ENCODE assay signal across 18 cellular contexts in genomic region chr14:91326514-91326832, GRCh38.
DNase-seq lines count a peak whose midpoint lies in the region; ATAC-seq and TF ChIP-seq lines count a peak whose summit lies in the region.
"Had no signal": no experiment of that assay in that cellular context is flagged by ENCODE, and none has a peak within 500 bp of the region (broad histone marks: within the 10 kb centered on the region; RNA-seq: fewer than 3 reads in every experiment).

No MANE protein-coding gene starts in this region.

- CTCF ChIA-PET in activated CD4-positive, alpha-beta T cell treated with anti-CD3 and anti-CD28 coated beads, Interleukin-2, amount 10 ng/mL, durations not matched to agents 7 days and 5 days (lab: Charles Lee), result interaction anchor here (1.0 to 4.6 kb wide), 8 partner anchors 9 to 94 kb away, joined by 3 to 13 read pairs (median 4); no protein-coding TSS in a partner anchor

- no peak overlapping the region for H3K18ac ChIP-seq in H9 (ENCODE audit: insufficient read length, low read depth, low read length)

- no peak overlapping the region for H2BK15ac ChIP-seq in H9 (ENCODE audit: low read depth, low read length)

- peaks cover 20% of the 10 kb centered on the region for H3K4me1 ChIP-seq in OCI-LY1 (ENCODE audit: insufficient read depth, low read length, severe bottlenecking)
- H3K4me1 ChIP-seq in spleen, result peaks cover 30 to 100% (median 77%) of the 10 kb centered on the region in 6 donors
- no peaks in the 10 kb centered on the region for H3K4me1 ChIP-seq in H9 (ENCODE audit: insufficient read depth, low read length)
- H3K4me1 ChIP-seq: ascending aorta, SJSA1 had no signal

- no peaks in the 10 kb centered on the region for H3K23me2 ChIP-seq in H9 (ENCODE audit: insufficient read length, low read depth, low read length, poor library complexity, severe bottlenecking)

- H3K36me3 ChIP-seq in OCI-LY1 (ENCODE audit: insufficient read depth, low read length), result peaks cover 96% of the 10 kb centered on the region
- H3K36me3 ChIP-seq in spleen, result peaks cover 0 to 84% (median 20%) of the 10 kb centered on the region in 6 donors
- H3K36me3 ChIP-seq: ascending aorta, right lobe of liver, SJSA1 had no signal

- H3K27me3 Mint-ChIP-seq in activated CD4-positive, alpha-beta T cell treated with anti-CD3 and anti-CD28 coated beads, Interleukin-2, amount 10 ng/mL, durations not matched to agents 7 days and 5 days, result no peaks in the 10 kb centered on the region
- no peaks in the 10 kb centered on the region for H3K27me3 Mint-ChIP-seq in central memory CD8-positive, alpha-beta T cell
- H3K27me3 Mint-ChIP-seq in H9 (ENCODE audit: low read depth), result no peaks in the 10 kb centered on the region

- no peak for DNase-seq in activated CD4-positive, alpha-beta T cell treated with anti-CD3 and anti-CD28 coated beads, Interleukin-2, amount 10 ng/mL, durations not matched to agents 7 days and 5 days
- no peak for DNase-seq in activated CD4-positive, alpha-beta T cell treated with anti-CD3 and anti-CD28 coated beads, Interleukin-2, amount 50 U/mL, for 1 hour
- no peak for DNase-seq in central memory CD8-positive, alpha-beta T cell (ENCODE audit: low spot score in 2 of 2)
- no peak for DNase-seq in spleen
- DNase-seq in superior temporal gyrus (ENCODE audit: extremely low spot score), result no peak
- DNase-seq in H9, result no peak
- DNase-seq: activated T-cell treated with anti-CD3 and anti-CD28 coated beads for 4 hours; left ventricle myocardium superior; NCI-H2171; right lobe of liver; stimulated activated CD4-positive, alpha-beta T cell treated with anti-CD3 and anti-CD28 coated beads, Interleukin-4, amount 100 ng/mL, for 1 hour; WERI-Rb-1 had no signal

- H3K4me1 Mint-ChIP-seq in activated CD4-positive, alpha-beta T cell treated with anti-CD3 and anti-CD28 coated beads, Interleukin-2, amount 10 ng/mL, durations not matched to agents 7 days and 5 days, result peaks cover 84% of the 10 kb centered on the region
- peaks cover 88% of the 10 kb centered on the region for H3K4me1 Mint-ChIP-seq in central memory CD8-positive, alpha-beta T cell
- peaks cover 16 to 24% of the 10 kb centered on the region in 2 experiments for H3K4me1 Mint-ChIP-seq in H9

- no peaks in the 10 kb centered on the region for H3K9me3 Mint-ChIP-seq in activated CD4-positive, alpha-beta T cell treated with anti-CD3 and anti-CD28 coated beads, Interleukin-2, amount 10 ng/mL, durations not matched to agents 7 days and 5 days
- H3K9me3 Mint-ChIP-seq in central memory CD8-positive, alpha-beta T cell, result no peaks in the 10 kb centered on the region
- no peaks in the 10 kb centered on the region for H3K9me3 Mint-ChIP-seq in H9
- H3K9me3 Mint-ChIP-seq: dendritic cell treated with granulocyte-macrophage colony-stimulating factor and Interleukin-4, amounts not matched to agents 40 ng/mL and 50 ng/mL, for 4 days; neural crest cell had no signal

- no peak overlapping the region for H2BK12ac ChIP-seq in H9 (ENCODE audit: insufficient read length, low read depth, low read length)

- no peaks in the 10 kb centered on the region for H3K9me2 ChIP-seq in OCI-LY1 (ENCODE audit: low read depth, low read length)

- H3K4me3 Mint-ChIP-seq in activated CD4-positive, alpha-beta T cell treated with anti-CD3 and anti-CD28 coated beads, Interleukin-2, amount 10 ng/mL, durations not matched to agents 7 days and 5 days, result no peak overlapping the region
- H3K4me3 Mint-ChIP-seq in central memory CD8-positive, alpha-beta T cell, result peak overlapping the region; percentile 38
- H3K4me3 Mint-ChIP-seq in H9, result no peak overlapping the region
- H3K4me3 Mint-ChIP-seq: dendritic cell treated with granulocyte-macrophage colony-stimulating factor and Interleukin-4, amounts not matched to agents 40 ng/mL and 50 ng/mL, for 4 days; neural crest cell had no signal

- H3K9ac ChIP-seq in OCI-LY1 (ENCODE audit: low read length), result no peak overlapping the region
- no peak overlapping the region for H3K9ac ChIP-seq in H9 (ENCODE audit: extremely low read depth, insufficient read length, low read length)

- no peaks in the 10 kb centered on the region for H3K79me1 ChIP-seq in H9 (ENCODE audit: insufficient read depth, low read depth, low read length, poor library complexity, severe bottlenecking)

- H4K20me1 ChIP-seq in OCI-LY1 (ENCODE audit: insufficient read depth, low read length) (no peaks in the 10 kb centered on the region), H9 (ENCODE audit: control insufficient read depth, insufficient read depth, insufficient read length) (no peaks in the 10 kb centered on the region)

- H2BK120ac ChIP-seq in H9 (ENCODE audit: low read depth, low read length, poor library complexity, severe bottlenecking), result no peak overlapping the region

- no peak overlapping the region for H3K23ac ChIP-seq in H9 (ENCODE audit: insufficient read length, low read depth, low read length)

- no peaks in the 10 kb centered on the region for H3K27me3 ChIP-seq in OCI-LY1 (ENCODE audit: insufficient read depth, low read length)
- no peaks in the 10 kb centered on the region for H3K27me3 ChIP-seq in spleen (replicated peaks in 1 of 7)
- no peaks in the 10 kb centered on the region for H3K27me3 ChIP-seq in H9 (ENCODE audit: insufficient read depth, low read length)
- H3K27me3 ChIP-seq: ascending aorta, right lobe of liver, SJSA1 had no signal

- no peak overlapping the region for H4K5ac ChIP-seq in H9 (ENCODE audit: insufficient read length, low read depth, low read length)

- no peak overlapping the region for H3K14ac ChIP-seq in H9 (ENCODE audit: insufficient read depth, low read length)

- H2AFZ ChIP-seq in OCI-LY1 (ENCODE audit: low read length) (no peak overlapping the region), H9 (ENCODE audit: low read length) (no peak overlapping the region)

- H3K27ac ChIP-seq in OCI-LY1 (ENCODE audit: low read depth, low read length, poor library complexity, severe bottlenecking) (peak overlapping the region; percentile 95), spleen (peak overlapping the region in 5 of 8 donors; percentile 12 to 96 (median 94)), H9 (ENCODE audit: insufficient read length, low read depth, low read length) (no peak overlapping the region)
- H3K27ac ChIP-seq: ascending aorta, right lobe of liver, SJSA1, WERI-Rb-1 had no signal

- H3K79me2 ChIP-seq in OCI-LY1 (ENCODE audit: insufficient read depth, low read length), result no peaks in the 10 kb centered on the region
- no peaks in the 10 kb centered on the region for H3K79me2 ChIP-seq in H9 (ENCODE audit: insufficient read depth, low read length)

- TF ChIP-seq CTCF in OCI-LY1 (IDR thresholded peaks at IDR 0.05; ENCODE audit: low read length), result no peak
- no peak for TF ChIP-seq CTCF in spleen (IDR thresholded peaks at IDR 0.05 in 8 of 11, conservative IDR thresholded peaks at IDR 0.05 in 3 of 11)
- TF ChIP-seq CTCF in H9 (conservative IDR thresholded peaks at IDR 0.05), result no peak

- intact Hi-C loops in spleen (cut with DNase I; ENCODE audit: low total_unique reads), result loop anchor here (5.0 kb wide), 1 partner anchor 91 kb away; the partner anchor contains the start of gene CCDC88C

- no peaks in the 10 kb centered on the region; the same call in 1 of the 2 replicates for H3F3A ChIP-seq in OCI-LY1 (ENCODE audit: insufficient read depth, low read length)

- H4K91ac ChIP-seq in H9 (ENCODE audit: insufficient read length, low read depth, low read length), result no peak overlapping the region

- no peak overlapping the region for H2BK5ac ChIP-seq in H9 (ENCODE audit: insufficient read length, low read length)

- WGBS in spleen, 5 donors, result 59 to 80% (median 67%) methylated on average over 2 of the region's 2 CpGs
- WGBS in H9 (ENCODE audit: extremely low coverage, insufficient read length, low lambda C conversion rate), result no CpG with 5 or more reads among the region's 2 CpGs

- no peak overlapping the region for H3K4ac ChIP-seq in H9 (ENCODE audit: low read depth, low read length)

- no peak overlapping the region for H4K8ac ChIP-seq in H9 (replicated peaks; ENCODE audit: insufficient read length, low read depth, low read length)

- H3K4me3 ChIP-seq in OCI-LY1 (ENCODE audit: low read depth, low read length, poor library complexity, severe bottlenecking) (no peak overlapping the region), spleen (no peak overlapping the region)
- H3K4me3 ChIP-seq: ascending aorta, right lobe of liver, SJSA1 had no signal

- H3T11ph ChIP-seq in H9 (ENCODE audit: low read length), result no peak overlapping the region

- no peak overlapping the region for H2BK20ac ChIP-seq in H9 (ENCODE audit: low read depth, low read length, poor library complexity, severe bottlenecking)

- H3K9me3 ChIP-seq in OCI-LY1 (ENCODE audit: low read length) (no peaks in the 10 kb centered on the region), spleen (no peaks in the 10 kb centered on the region), H9 (ENCODE audit: control insufficient read depth, low read depth, low read length) (no peaks in the 10 kb centered on the region)
- H3K9me3 ChIP-seq: ascending aorta, right lobe of liver, SJSA1 had no signal

- POLR2A ChIA-PET in activated CD4-positive, alpha-beta T cell treated with anti-CD3 and anti-CD28 coated beads, Interleukin-2, amount 10 ng/mL, durations not matched to agents 7 days and 5 days (lab: Charles Lee), result no interaction called here

- no peak for TF ChIP-seq POLR2A in spleen (IDR thresholded peaks at IDR 0.05)

- no peak overlapping the region for H3K4me2 ChIP-seq in OCI-LY1 (ENCODE audit: low read length)
- H3K4me2 ChIP-seq in H9 (ENCODE audit: insufficient read depth, insufficient read length, low read length), result no peak overlapping the region

- peak overlapping the region; percentile 98 for H3K27ac Mint-ChIP-seq in activated CD4-positive, alpha-beta T cell treated with anti-CD3 and anti-CD28 coated beads, Interleukin-2, amount 10 ng/mL, durations not matched to agents 7 days and 5 days
- H3K27ac Mint-ChIP-seq in central memory CD8-positive, alpha-beta T cell (ENCODE audit: low read depth), result peak overlapping the region; percentile 98
- no peak overlapping the region for H3K27ac Mint-ChIP-seq in H9
- H3K27ac Mint-ChIP-seq: dendritic cell treated with granulocyte-macrophage colony-stimulating factor and Interleukin-4, amounts not matched to agents 40 ng/mL and 50 ng/mL, for 4 days had no signal

- no peak for ATAC-seq in central memory CD8-positive, alpha-beta T cell (replicated peaks; ENCODE audit: extremely low read depth, poor library complexity, severe bottlenecking)
- ATAC-seq in HG02588 (IDR thresholded peaks at IDR 0.05; ENCODE audit: unreplicated experiment), result no peak
- ATAC-seq: left ventricle myocardium superior, right lobe of liver had no signal

- no peak overlapping the region for H2AK5ac ChIP-seq in H9 (ENCODE audit: insufficient read length, low read length)

- H3K36me3 Mint-ChIP-seq in activated CD4-positive, alpha-beta T cell treated with anti-CD3 and anti-CD28 coated beads, Interleukin-2, amount 10 ng/mL, durations not matched to agents 7 days and 5 days (ENCODE audit: low read depth), result peaks cover 76% of the 10 kb centered on the region
- peaks cover 67% of the 10 kb centered on the region for H3K36me3 Mint-ChIP-seq in central memory CD8-positive, alpha-beta T cell (ENCODE audit: insufficient read depth)
- H3K36me3 Mint-ChIP-seq in H9 (ENCODE audit: insufficient read depth in 1 of 3, low read depth in 3 of 3), result peaks cover 7 to 53% (median 15%) of the 10 kb centered on the region in 3 experiments; a peak in 5 of 7 replicates

- H3K56ac ChIP-seq in H9 (ENCODE audit: insufficient read length, low read depth, low read length), result no peak overlapping the region

Comparison
In these comparisons a context has a peak if more than half of its experiments do, and no peak if none do; other contexts are left out.
1. H3K27ac Mint-ChIP-seq: peak in activated CD4-positive, alpha-beta T cell treated with anti-CD3 and anti-CD28 coated beads, Interleukin-2, amount 10 ng/mL, durations not matched to agents 7 days and 5 days (single experiment) and central memory CD8-positive, alpha-beta T cell (single experiment); none in H9 (0 of 3).